In genomic region chr22:44620129-44620840, GRCh38 we compare ENCODE assay signal across 8 cellular contexts.
DNase-seq lines count a peak whose midpoint lies in the region; TF ChIP-seq lines count a peak whose summit lies in the region.

No MANE protein-coding gene starts in this region.

- intact Hi-C loops in A673 (cut with micrococcal nuclease; ENCODE audit: unreplicated experiment) = no loop called here
- intact Hi-C loops in lower leg skin (cut with DNase I; ENCODE audit: low total_unique reads) = no loop called here
- intact Hi-C loops in esophagus squamous epithelium (cut with DNase I) = loop anchor here (5.0 kb wide), 2 partner anchors 543 to 628 kb away; no protein-coding TSS in a partner anchor

- TF ChIP-seq CTCF in A673 (conservative IDR thresholded peaks at IDR 0.05; ENCODE audit: low read depth, low read length) (no peak), Loucy (conservative IDR thresholded peaks at IDR 0.05; ENCODE audit: low read length) (no peak), cardiac fibroblast (IDR thresholded peaks at IDR 0.05; ENCODE audit: low read depth, low read length) (no peak), lower leg skin (IDR thresholded peaks at IDR 0.05) (no peak), esophagus squamous epithelium (IDR thresholded peaks at IDR 0.05) (no peak)

- peak overlapping the region; percentile 43 for H3K4me2 ChIP-seq in Loucy (ENCODE audit: low read depth, low read length, poor library complexity, severe bottlenecking)

- H3K27me3 ChIP-seq in A673 (replicated peaks; ENCODE audit: insufficient read depth, low read depth, low read length, poor library complexity) (no peaks in the 10 kb centered on the region), Loucy (ENCODE audit: insufficient read depth, low read length, poor library complexity, severe bottlenecking) (no peaks in the 10 kb centered on the region), esophagus squamous epithelium (peaks cover 0 to 60% (median 4%) of the 10 kb centered on the region in 4 donors)

- no peaks in the 10 kb centered on the region for H3K9me3 ChIP-seq in A673 (ENCODE audit: low read depth, low read length, poor library complexity, severe bottlenecking)
- H3K9me3 ChIP-seq in Loucy (ENCODE audit: insufficient read depth, low read depth, low read length) = no peaks in the 10 kb centered on the region
- H3K9me3 ChIP-seq in esophagus squamous epithelium = peaks cover 0 to under 1% (median 0%) of the 10 kb centered on the region in 3 donors

- DNase-seq in A673 (ENCODE audit: low spot score) = peak; percentile 86
- DNase-seq in activated CD4-positive, CD25-positive, alpha-beta regulatory T cell treated with anti-CD3 and anti-CD28 coated beads, Interleukin-2, amount 50 U/mL, for 72 hours = peak; percentile 67
- peak; percentile 61 to 80 for DNase-seq in cardiac fibroblast (ENCODE audit: low read depth in 2 of 2)
- peak; percentile 41 to 91 for DNase-seq in lower leg skin (ENCODE audit: low spot score in 2 of 2)
- peak; percentile 70 to 74 for DNase-seq in stimulated activated CD8-positive, alpha-beta memory T cell treated with anti-CD3 and anti-CD28 coated beads, Interleukin-2, amount 100 ng/mL, for 1 hour (ENCODE audit: low read depth in 2 of 2)
- DNase-seq in NCI-H187 treated with DMSO at 0.1 percent for 48 hours (lab: John Stamatoyannopoulos, UW) = no peak
- no peak for DNase-seq in esophagus squamous epithelium (lab: John Stamatoyannopoulos, UW)

- H3K9me2 ChIP-seq in Loucy (replicated peaks; ENCODE audit: low read depth, low read length) = no peaks in the 10 kb centered on the region

- CTCF ChIA-PET in A673 (lab: Charles Lee) = no interaction called here

- H3K79me2 ChIP-seq in Loucy (ENCODE audit: insufficient read depth, low read length) = no peaks in the 10 kb centered on the region

- H3K4me3 ChIP-seq in A673 (ENCODE audit: low read depth, low read length, poor library complexity, severe bottlenecking) (no peak overlapping the region), Loucy (ENCODE audit: low read length, poor library complexity, severe bottlenecking) (peak overlapping the region; percentile 48), cardiac fibroblast (replicated peaks in 1 of 2; ENCODE audit: low read depth in 2 of 2, low read length in 2 of 2) (no peak overlapping the region), lower leg skin (ENCODE audit: low read depth, poor library complexity, severe bottlenecking) (no peak overlapping the region), esophagus squamous epithelium (peak overlapping the region in 1 of 4 donors; percentile 35)

- 12 to 27% methylated on average over 30 to 44 of the region's 48 CpGs for WGBS in lower leg skin, 2 donors
- WGBS in esophagus squamous epithelium, 2 donors = 0 to 6% methylated on average over 2 to 3 of the region's 48 CpGs

- POLR2A ChIA-PET in A673 (lab: Charles Lee; ENCODE audit: low non-redundant PET) = no interaction called here

- no peak for TF ChIP-seq POLR2A in lower leg skin (IDR thresholded peaks at IDR 0.05)
- TF ChIP-seq POLR2A in esophagus squamous epithelium (IDR thresholded peaks at IDR 0.05) = no peak

- H3K27ac ChIP-seq in A673 (ENCODE audit: low read depth, low read length, poor library complexity, severe bottlenecking) (no peak overlapping the region), esophagus squamous epithelium (peak overlapping the region in 2 of 4 donors; percentile 14 to 50)

- no peaks in the 10 kb centered on the region for H3K36me3 ChIP-seq in A673 (ENCODE audit: insufficient read depth, low read length, poor library complexity, severe bottlenecking)
- H3K36me3 ChIP-seq in Loucy (ENCODE audit: insufficient read depth, low read length) = no peaks in the 10 kb centered on the region
- H3K36me3 ChIP-seq in esophagus squamous epithelium = no peaks in the 10 kb centered on the region

- no peaks in the 10 kb centered on the region for H3K4me1 ChIP-seq in A673 (ENCODE audit: insufficient read depth, low read length, poor library complexity, severe bottlenecking)
- peaks cover 12% of the 10 kb centered on the region for H3K4me1 ChIP-seq in Loucy (ENCODE audit: insufficient read depth, low read length, poor library complexity, severe bottlenecking)
- peaks cover 5 to 15% (median 9%) of the 10 kb centered on the region in 3 donors for H3K4me1 ChIP-seq in esophagus squamous epithelium

- H4K20me1 ChIP-seq in Loucy (ENCODE audit: insufficient read depth, low read length, poor library complexity, severe bottlenecking) = no peaks in the 10 kb centered on the region

- H3F3A ChIP-seq in Loucy (ENCODE audit: low read depth) = no peaks in the 10 kb centered on the region

- no peak overlapping the region for H3K9ac ChIP-seq in Loucy (ENCODE audit: low read depth, low read length, poor library complexity, severe bottlenecking)

- H2AFZ ChIP-seq in Loucy (ENCODE audit: low read length) = no peak overlapping the region; the same call in 1 of the 2 replicates

- BruUV-seq in A673 (replicated peaks; lab: Mats Ljungman, UMichigan) = no TSS peak

Comparison
In these comparisons a context has a peak if more than half of its experiments do, and no peak if none do; other contexts are left out.
1. DNase-seq: peak in A673 (single experiment), activated CD4-positive, CD25-positive, alpha-beta regulatory T cell treated with anti-CD3 and anti-CD28 coated beads, Interleukin-2, amount 50 U/mL, for 72 hours (single experiment), cardiac fibroblast (2 of 2), lower leg skin (2 of 2) and stimulated activated CD8-positive, alpha-beta memory T cell treated with anti-CD3 and anti-CD28 coated beads, Interleukin-2, amount 100 ng/mL, for 1 hour (2 of 2); none in NCI-H187 treated with DMSO at 0.1 percent for 48 hours (single experiment) and esophagus squamous epithelium (single experiment).